8 cellular contexts compared by ENCODE assay signal in the genomic region with DNA sequence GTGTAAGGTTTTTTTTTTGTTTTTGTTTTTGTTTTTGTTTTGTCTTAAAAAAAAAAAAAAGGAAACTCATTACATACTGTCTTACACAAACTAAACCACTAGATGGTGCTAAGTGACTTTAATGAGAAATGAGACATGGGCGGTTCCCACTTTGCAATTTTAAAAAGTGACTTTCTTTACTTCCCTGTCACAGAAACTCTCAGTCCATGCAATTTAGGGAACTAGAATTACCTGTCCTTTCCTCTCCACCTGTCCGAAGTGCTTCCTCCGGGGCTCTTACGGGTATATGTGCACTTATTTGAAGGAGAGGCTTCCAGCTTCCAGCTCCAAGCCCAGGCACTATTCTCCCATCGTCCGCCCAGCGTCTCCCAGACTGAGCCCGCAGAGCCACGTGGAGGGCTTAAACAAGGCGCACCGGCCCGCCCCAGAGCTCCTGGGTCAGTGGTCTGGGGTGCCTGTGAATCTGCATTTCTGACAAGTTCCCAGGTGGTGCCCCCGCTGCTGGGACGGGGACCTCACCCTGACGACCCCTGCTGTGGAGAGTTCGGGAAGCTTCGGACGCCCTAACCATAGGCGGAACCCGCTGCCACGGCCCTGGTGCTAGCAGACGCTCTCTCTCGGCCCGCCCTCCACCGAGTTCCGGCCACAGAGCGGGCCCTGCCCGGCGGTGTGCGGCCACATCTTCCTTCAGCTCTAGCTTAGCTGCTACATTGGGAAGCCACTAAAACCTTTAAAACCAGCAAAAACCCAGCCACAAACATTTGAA. TPM values are rescaled to one million over a fixed set of nuclear protein-coding genes. Genes with fewer than 3 reads are reported as not detected.
DNase-seq lines count a peak whose midpoint lies in the region; ATAC-seq and TF ChIP-seq lines count a peak whose summit lies in the region.

No MANE protein-coding gene starts in this region.

- ATAC-seq in GM21447 (IDR thresholded peaks at IDR 0.05; ENCODE audit: unreplicated experiment) (peak; percentile 69), upper lobe of left lung (ENCODE audit: low FRiP score in 2 of 2) (peak; percentile 83 to 92)

- TF ChIP-seq POLR2A in upper lobe of left lung (IDR thresholded peaks at IDR 0.05) = no peak

- H3K27me3 ChIP-seq in neutrophil (peaks cover 8% of the 10 kb centered on the region), upper lobe of left lung (no peaks in the 10 kb centered on the region)

- H3K4me1 ChIP-seq in neutrophil (ENCODE audit: control insufficient read depth in 1 of 2, insufficient read depth in 1 of 2, low read depth in 1 of 2, low read length in 1 of 2) = peaks cover 12 to 13% of the 10 kb centered on the region in 2 experiments
- peaks cover 10 to 14% (median 13%) of the 10 kb centered on the region in 4 donors for H3K4me1 ChIP-seq in upper lobe of left lung

- H3K4me3 ChIP-seq in neutrophil (ENCODE audit: low read depth in 1 of 2, low read length in 1 of 2) = peak overlapping the region; percentile 49 to 61
- peak overlapping the region; percentile 26 to 57 (median 51) for H3K4me3 ChIP-seq in upper lobe of left lung

- 1 to 4% methylated on average over 14 to 24 of the region's 30 CpGs for WGBS in upper lobe of left lung, 2 donors

- peak; percentile 60 for TF ChIP-seq CTCF in neutrophil (IDR thresholded peaks at IDR 0.05)
- peak; percentile 25 to 66 (median 57) for TF ChIP-seq CTCF in upper lobe of left lung (IDR thresholded peaks at IDR 0.05)

- H3K36me3 ChIP-seq in neutrophil (no peaks in the 10 kb centered on the region), upper lobe of left lung (no peaks in the 10 kb centered on the region)

- H3K27ac ChIP-seq in neutrophil = peak overlapping the region; percentile 65
- H3K27ac ChIP-seq in upper lobe of left lung = peak overlapping the region in 3 of 4 donors; percentile 42 to 77 (median 45)

- H3K9me3 ChIP-seq in neutrophil (no peaks in the 10 kb centered on the region), upper lobe of left lung (no peaks in the 10 kb centered on the region)

- DNase-seq in DMS53 (lab: John Stamatoyannopoulos, UW) (peak; percentile 83), HUDEP-2 (lab: John Stamatoyannopoulos, UW; ENCODE audit: unreplicated experiment in 76 of 76) (peak in 54 of 76 experiments; percentile 7 to 73 (median 47)), activated gamma-delta T cell treated with Interleukin-2 at 50 U/mL for 16 hours (peak; percentile 46), globus pallidus (ENCODE audit: low spot score) (peak; percentile 48), upper lobe of left lung (peak; percentile 54 to 91)

- no peak for TF ChIP-seq EP300 in upper lobe of left lung (IDR thresholded peaks at IDR 0.05)

TF ChIP-seq in PFSK-1, 5 proteins besides CTCF, POLR2A, EP300 and RAD21:
- no peak for TF ChIP-seq TAF1 (IDR thresholded peaks at IDR 0.05; ENCODE audit: borderline replicate concordance, insufficient read depth, low read length)
- TF ChIP-seq FOXP2 (optimal IDR thresholded peaks at IDR 0.05; ENCODE audit: borderline replicate concordance, extremely low read depth, extremely low read length, insufficient read depth) = peak; percentile 62
TF ChIP-seq in PFSK-1: peak in this region for 1.

RNA-seq across cellular contexts. Expression of a gene that starts 26.1 kb away (rescaled TPM):
- 0.14 TPM for polyA plus RNA-seq in PFSK-1 (2012; ENCODE audit: insufficient read length, low read depth)
- total RNA-seq in upper lobe of left lung = 1 to 10 TPM in 4 of 6 donors, under 1 TPM in 1, not detected in 1; 0.97 to 5.2 (median 2.9) TPM

Comparison
In these comparisons a context has a peak if more than half of its experiments do, and no peak if none do; other contexts are left out.
1. Peak in every context shown above with its lines: DNase-seq, ATAC-seq, H3K4me3 ChIP-seq and H3K27ac ChIP-seq.